29 cellular contexts compared by ENCODE assay signal in genomic region chr15:84921121-84921520, GRCh38. TPM values are rescaled to one million over a fixed set of nuclear protein-coding genes. Genes with fewer than 3 reads are reported as not detected.
DNase-seq lines count a peak whose midpoint lies in the region; ATAC-seq and TF ChIP-seq lines count a peak whose summit lies in the region.
"Had no signal": no experiment of that assay in that cellular context is flagged by ENCODE, and none has a peak within 500 bp of the region (broad histone marks: within the 10 kb centered on the region; RNA-seq: fewer than 3 reads in every experiment).

No MANE protein-coding gene starts in this region.

- peaks cover 31% of the 10 kb centered on the region for H3K4me1 ChIP-seq in GM23248 (ENCODE audit: insufficient read depth)
- H3K4me1 ChIP-seq in adipocyte (ENCODE audit: control insufficient read depth, insufficient read depth, low read length): peaks cover 37% of the 10 kb centered on the region
- peaks cover 17 to 18% of the 10 kb centered on the region in 2 donors for H3K4me1 ChIP-seq in adrenal gland (replicated peaks in 1 of 2)
- H3K4me1 ChIP-seq: breast epithelium had no signal

- H3F3A ChIP-seq in GM23248 (ENCODE audit: insufficient read depth): peaks cover 17% of the 10 kb centered on the region

- no peaks in the 10 kb centered on the region for H3K9me2 ChIP-seq in GM23248 (ENCODE audit: insufficient read depth)

- H3K9ac ChIP-seq in GM23248 (peak overlapping the region; percentile 59), adipocyte (ENCODE audit: low read length) (no peak overlapping the region)
- H3K9ac ChIP-seq: KMS-11 had no signal

- DNase-seq in GM23248 (peak; percentile 88), adipocyte (ENCODE audit: low read depth) (peak; percentile 67), nephron progenitor cell (no peak), CD1c-positive myeloid dendritic cell (ENCODE audit: extremely low spot score) (no peak), adrenal gland (no peak), NCI-H748 treated with DMSO at 0.1 percent for 48 hours (lab: John Stamatoyannopoulos, UW) (no peak)
- DNase-seq: activated CD4-positive, alpha-beta T cell treated with anti-CD3 and anti-CD28 coated beads, Interleukin-2, amount 50 U/mL, for 4 hours; activated CD8-positive, alpha-beta memory T cell treated with anti-CD3 and anti-CD28 coated beads, Interleukin-2, amount 50 U/mL, for 4 hours; activated naive CD4-positive, alpha-beta T cell treated with anti-CD3 and anti-CD28 coated beads, Interleukin-2, amount 10 ng/mL, durations not matched to agents 7 days and 5 days; H7; hypothalamus; mucosa of descending colon; natural killer cell; NCI-H2029; NCI-H526; PC-9; T-helper 17 cell; thyroid gland had no signal

- no peaks in the 10 kb centered on the region for H3K79me2 ChIP-seq in GM23248 (ENCODE audit: insufficient read depth)

- H3K4me1 Mint-ChIP-seq in nephron progenitor cell: peaks cover 40% of the 10 kb centered on the region
- H3K4me1 Mint-ChIP-seq: activated naive CD4-positive, alpha-beta T cell treated with anti-CD3 and anti-CD28 coated beads, Interleukin-2, amount 10 ng/mL, durations not matched to agents 7 days and 5 days; natural killer cell had no signal

- peak overlapping the region; percentile 94 for H3K27ac Mint-ChIP-seq in nephron progenitor cell
- H3K27ac Mint-ChIP-seq: activated naive CD4-positive, alpha-beta T cell treated with anti-CD3 and anti-CD28 coated beads, Interleukin-2, amount 10 ng/mL, durations not matched to agents 7 days and 5 days; activated T-helper 1 cell treated with anti-CD3 and anti-CD28 coated beads, Interleukin-12 subunit alpha, Interleukin-12 subunit beta, Interleukin-2, Interleukin-4 antibody, amounts not matched to agents 30 ng/mL and 10 ng/mL and 1 ng/mL, durations not matched to agents 14 hours and 24 hours and 36 hours; natural killer cell; stimulated activated naive CD8-positive, alpha-beta T cell treated with anti-CD3 and anti-CD28 coated beads, Interleukin-15, Interleukin-2, amounts not matched to agents 100 ng/mL and 50 ng/mL, for 24 hours; T-helper 17 cell had no signal

- WGBS in GM23248 (ENCODE audit: low coverage in 1 of 2, low lambda C conversion rate in 2 of 2, missing lambda C conversion rate in 2 of 2), 2 experiments: 9 to 10% methylated on average over 2 of the region's 2 CpGs
- 87 to 94% (median 91%) methylated on average over 2 of the region's 2 CpGs for WGBS in adrenal gland, 4 donors

- in situ Hi-C loops in GM23248 (cut with MboI): loop anchor here (10.0 kb wide), 1 partner anchor 266 kb away; the partner anchor contains the start of genes NMB and WDR73

- no peak for TF ChIP-seq POLR2A in adrenal gland (IDR thresholded peaks at IDR 0.05)

- no peaks in the 10 kb centered on the region for H4K20me1 ChIP-seq in GM23248 (ENCODE audit: insufficient read depth)

- intact Hi-C loops in adrenal gland (cut with DNase I): loop anchor here (10.0 kb wide), 2 partner anchors 46 to 56 kb away; no protein-coding TSS in a partner anchor

- no peaks in the 10 kb centered on the region for H3K36me3 ChIP-seq in GM23248 (ENCODE audit: low read depth)
- no peaks in the 10 kb centered on the region for H3K36me3 ChIP-seq in adipocyte (ENCODE audit: control insufficient read depth, insufficient read depth, low read length, severe bottlenecking)
- H3K36me3 ChIP-seq in adrenal gland (replicated peaks in 1 of 2): no peaks in the 10 kb centered on the region
- H3K36me3 ChIP-seq: breast epithelium, thyroid gland had no signal

- no peak for ATAC-seq in SK-N-SH treated with all-trans-retinoic acid at 6 μM for 48 hours
- ATAC-seq: activated CD4-positive, CD25-positive, alpha-beta regulatory T cell treated with anti-CD3 and anti-CD28 coated beads, Interleukin-2, amount 50 U/mL, for 24 hours; mucosa of descending colon; natural killer cell; Right ventricle myocardium inferior; T-helper 17 cell had no signal

- H3K27me3 ChIP-seq in GM23248 (replicated peaks; ENCODE audit: insufficient read depth) (no peaks in the 10 kb centered on the region), adipocyte (replicated peaks; ENCODE audit: control insufficient read depth, insufficient read depth, low read length) (no peaks in the 10 kb centered on the region), adrenal gland (no peaks in the 10 kb centered on the region)
- H3K27me3 ChIP-seq: breast epithelium, thyroid gland had no signal

- TF ChIP-seq CTCF in nephron progenitor cell (IDR thresholded peaks at IDR 0.05): no peak
- TF ChIP-seq CTCF in adrenal gland (IDR thresholded peaks at IDR 0.05): no peak

- H3K4me3 Mint-ChIP-seq in nephron progenitor cell: no peak overlapping the region
- H3K4me3 Mint-ChIP-seq: activated naive CD4-positive, alpha-beta T cell treated with anti-CD3 and anti-CD28 coated beads, Interleukin-2, amount 10 ng/mL, durations not matched to agents 7 days and 5 days; activated T-helper 1 cell treated with anti-CD3 and anti-CD28 coated beads, Interleukin-12 subunit alpha, Interleukin-12 subunit beta, Interleukin-2, Interleukin-4 antibody, amounts not matched to agents 30 ng/mL and 10 ng/mL and 1 ng/mL, durations not matched to agents 14 hours and 24 hours and 36 hours; CD14-positive monocyte; natural killer cell; stimulated activated naive CD8-positive, alpha-beta T cell treated with anti-CD3 and anti-CD28 coated beads, Interleukin-15, Interleukin-2, amounts not matched to agents 100 ng/mL and 50 ng/mL, for 24 hours; T-helper 17 cell had no signal

- H3K4me2 ChIP-seq in GM23248 (ENCODE audit: unreplicated experiment): peak overlapping the region; percentile 53
- H3K4me2 ChIP-seq: KMS-11, PC-9 had no signal

- H3K4me3 ChIP-seq in GM23248 (no peak overlapping the region), adipocyte (ENCODE audit: low read length) (no peak overlapping the region), adrenal gland (no peak overlapping the region)
- H3K4me3 ChIP-seq: breast epithelium, mucosa of descending colon, PC-9, skin epidermis, thyroid gland had no signal

- H3K36me3 Mint-ChIP-seq in nephron progenitor cell (ENCODE audit: low read depth): no peaks in the 10 kb centered on the region
- H3K36me3 Mint-ChIP-seq: activated naive CD4-positive, alpha-beta T cell treated with anti-CD3 and anti-CD28 coated beads, Interleukin-2, amount 10 ng/mL, durations not matched to agents 7 days and 5 days; CD14-positive monocyte; natural killer cell had no signal

- peak overlapping the region; percentile 66 for H2AFZ ChIP-seq in GM23248
- H2AFZ ChIP-seq: PC-9 had no signal

- H3K27ac ChIP-seq in GM23248 (peak overlapping the region; percentile 79), adrenal gland (no peak overlapping the region)
- H3K27ac ChIP-seq: breast epithelium, HL-60, KMS-11, PC-9, skin epidermis, thyroid gland had no signal

- H3K9me3 Mint-ChIP-seq in nephron progenitor cell: no peaks in the 10 kb centered on the region
- H3K9me3 Mint-ChIP-seq: activated naive CD4-positive, alpha-beta T cell treated with anti-CD3 and anti-CD28 coated beads, Interleukin-2, amount 10 ng/mL, durations not matched to agents 7 days and 5 days; activated T-helper 1 cell treated with anti-CD3 and anti-CD28 coated beads, Interleukin-12 subunit alpha, Interleukin-12 subunit beta, Interleukin-2, Interleukin-4 antibody, amounts not matched to agents 30 ng/mL and 10 ng/mL and 1 ng/mL, durations not matched to agents 14 hours and 24 hours and 36 hours; CD14-positive monocyte; natural killer cell; stimulated activated naive CD8-positive, alpha-beta T cell treated with anti-CD3 and anti-CD28 coated beads, Interleukin-15, Interleukin-2, amounts not matched to agents 100 ng/mL and 50 ng/mL, for 24 hours had no signal

- H3K27me3 Mint-ChIP-seq in nephron progenitor cell (ENCODE audit: low read depth, poor library complexity): no peaks in the 10 kb centered on the region
- H3K27me3 Mint-ChIP-seq: stimulated activated naive CD8-positive, alpha-beta T cell treated with anti-CD3 and anti-CD28 coated beads, Interleukin-15, Interleukin-2, amounts not matched to agents 100 ng/mL and 50 ng/mL, for 24 hours had no signal

- H3K9me3 ChIP-seq in GM23248 (ENCODE audit: low read depth) (no peaks in the 10 kb centered on the region), adipocyte (ENCODE audit: control insufficient read depth, low read length) (no peaks in the 10 kb centered on the region), adrenal gland (replicated peaks in 1 of 3) (no peaks in the 10 kb centered on the region)
- H3K9me3 ChIP-seq: breast epithelium, mucosa of descending colon, thyroid gland had no signal

TF ChIP-seq in SK-N-SH treated with all-trans-retinoic acid at 6 μM for 48 hours, 23 proteins besides CTCF, POLR2A, EP300 and RAD21:
- TF ChIP-seq OSR1 (CRISPR knock-in tag; IDR thresholded peaks at IDR 0.05): no peak
- no peak for TF ChIP-seq CSDC2 (CRISPR knock-in tag; IDR thresholded peaks at IDR 0.05)

RNA-seq across cellular contexts. Expression of gene SLC28A1, which starts 36.7 kb away (rescaled TPM):
- not detected in 2 replicates for total RNA-seq in GM23248 (2014; rRNA removed; shearing (Covaris generic))
- polyA plus RNA-seq in GM23248 (2016; fragmentation: Nextera tagmentation; extraction: Ambion mirVana) (not detected in 2 replicates), adrenal gland (under 1 TPM; 0.03 to 0.08 (median 0.05) TPM)
- under 1 TPM in 4 of 8 donors, not detected in 4; 0.14 to 0.19 (median 0.16) TPM for total RNA-seq in adrenal gland
- total RNA-seq: activated T-helper 1 cell treated with anti-CD3 and anti-CD28 coated beads, Interleukin-12 subunit alpha, Interleukin-12 subunit beta, Interleukin-2, Interleukin-4 antibody, amounts not matched to agents 30 ng/mL and 10 ng/mL and 1 ng/mL, durations not matched to agents 14 hours and 24 hours and 36 hours; H7; lung microvascular endothelial cell; mucosa of descending colon; natural killer cell; T-helper 17 cell; thyroid gland had no signal
- polyA plus RNA-seq: CD14-positive monocyte had no signal

Comparison
In these comparisons a context has a peak if more than half of its experiments do, and no peak if none do; other contexts are left out.
1. DNase-seq: peak in GM23248 (single experiment) and adipocyte (single experiment); none in nephron progenitor cell (single experiment), CD1c-positive myeloid dendritic cell (single experiment), adrenal gland (0 of 7) and NCI-H748 treated with DMSO at 0.1 percent for 48 hours (single experiment).